8 cellular contexts compared by ENCODE assay signal in the genomic region with DNA sequence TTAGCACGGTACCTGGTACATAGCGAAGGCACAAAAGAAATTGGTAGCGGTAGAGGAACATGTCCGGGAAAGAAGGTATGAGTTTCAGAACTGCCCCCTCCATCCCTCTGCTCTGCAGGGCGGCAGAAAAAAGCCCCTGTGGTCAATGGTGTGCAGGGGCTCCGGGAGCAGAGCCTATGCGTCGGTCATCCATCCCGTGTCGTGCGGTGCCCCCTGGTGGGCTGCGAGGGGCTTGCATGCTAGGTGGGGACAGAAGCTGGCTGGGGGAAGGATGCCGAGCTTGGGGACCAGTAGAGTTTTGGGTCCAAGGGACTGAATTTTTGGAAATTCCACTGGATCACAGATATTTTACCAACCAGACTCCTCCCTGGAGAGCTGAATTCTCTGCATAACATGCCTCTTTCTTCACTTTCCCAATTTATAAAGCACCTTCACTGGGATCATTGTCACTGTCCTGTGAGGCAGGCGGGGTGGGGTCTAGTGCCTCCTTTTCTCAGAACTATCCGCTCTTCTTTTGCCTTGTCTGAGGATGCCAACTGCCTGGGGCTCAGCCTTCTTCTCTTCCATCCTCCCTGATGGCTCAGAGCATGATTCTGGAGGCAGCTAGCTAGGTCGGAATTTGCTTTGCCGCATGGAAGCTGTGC.
DNase-seq lines count a peak whose midpoint lies in the region; ATAC-seq and TF ChIP-seq lines count a peak whose summit lies in the region.

No MANE protein-coding gene starts in this region.

- TF ChIP-seq CTCF in epithelial cell of proximal tubule (conservative IDR thresholded peaks at IDR 0.05; ENCODE audit: low read depth, low read length), result peak; percentile 95

- peaks cover 0 to 2% (median under 1%) of the 10 kb centered on the region in 4 donors for H3K4me1 Mint-ChIP-seq in naive thymus-derived CD8-positive, alpha-beta T cell

- no peaks in the 10 kb centered on the region for H3K36me3 Mint-ChIP-seq in naive thymus-derived CD8-positive, alpha-beta T cell

- ATAC-seq in naive thymus-derived CD8-positive, alpha-beta T cell, result peak; percentile 33 to 52
- no peak for ATAC-seq in GM19452 (IDR thresholded peaks at IDR 0.05; ENCODE audit: unreplicated experiment)

- H3K27ac Mint-ChIP-seq in naive thymus-derived CD8-positive, alpha-beta T cell, result no peak overlapping the region

- H3K4me3 Mint-ChIP-seq in naive thymus-derived CD8-positive, alpha-beta T cell, result no peak overlapping the region

- peaks cover 2 to 19% (median 9%) of the 10 kb centered on the region in 5 donors for H3K27me3 Mint-ChIP-seq in naive thymus-derived CD8-positive, alpha-beta T cell

- POLR2A ChIA-PET in naive thymus-derived CD8-positive, alpha-beta T cell (lab: Charles Lee), result no interaction called here

- DNase-seq in AG20443 (ENCODE audit: low spot score) (peak; percentile 81), GM19238 (ENCODE audit: insufficient read length, low spot score) (peak; percentile 78), NCI-H524 treated with DMSO at 0.1 percent for 48 hours (lab: John Stamatoyannopoulos, UW) (peak; percentile 24), epithelial cell of proximal tubule (ENCODE audit: low read depth) (no peak)
- peak; percentile 54 for DNase-seq in activated CD8-positive, alpha-beta memory T cell treated with anti-CD3 and anti-CD28 coated beads, Interleukin-2, amount 50 U/mL, for 4 hours
- DNase-seq in naive thymus-derived CD8-positive, alpha-beta T cell, result peak; percentile 23 to 71 (median 48)
- peak; percentile 2 to 40 (median 22) for DNase-seq in stimulated activated naive CD4-positive, alpha-beta T cell (lab: John Stamatoyannopoulos, UW)

- no peak overlapping the region for H3K4me3 ChIP-seq in epithelial cell of proximal tubule (ENCODE audit: low read depth, low read length)

- H3K9me3 Mint-ChIP-seq in naive thymus-derived CD8-positive, alpha-beta T cell, result no peaks in the 10 kb centered on the region
